Comparison of ENCODE assay signal across 12 cellular contexts in the genomic region with DNA sequence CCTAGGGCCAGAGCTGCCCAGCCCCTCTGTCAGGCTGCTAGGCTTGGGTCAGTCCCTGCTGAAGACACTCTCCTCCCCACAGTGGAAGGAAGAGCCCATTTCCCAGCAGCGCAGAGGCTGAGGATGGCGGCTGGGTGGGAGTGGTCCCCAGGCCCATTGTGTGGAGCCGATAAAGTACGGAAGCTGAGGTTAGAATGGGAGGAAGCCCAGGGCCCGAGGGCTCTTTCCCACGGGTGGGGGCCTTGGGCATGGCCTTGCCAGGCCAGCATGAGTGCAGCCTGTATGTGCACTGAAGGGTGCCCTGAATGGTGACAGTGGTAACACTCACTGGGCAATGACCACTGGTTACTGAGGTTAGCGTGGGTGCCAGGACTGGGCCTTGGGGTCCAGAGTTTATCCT.
DNase-seq lines count a peak whose midpoint lies in the region; ATAC-seq and TF ChIP-seq lines count a peak whose summit lies in the region.
"Had no signal": no experiment of that assay in that cellular context is flagged by ENCODE, and none has a peak within 500 bp of the region (broad histone marks: within the 10 kb centered on the region; RNA-seq: fewer than 3 reads in every experiment).

No MANE protein-coding gene starts in this region.

- H3K4me1 ChIP-seq in esophagus squamous epithelium (peaks cover 18 to 91% (median 52%) of the 10 kb centered on the region in 3 donors), neuronal stem cell (ENCODE audit: control insufficient read depth in 2 of 2, insufficient read depth in 1 of 2, low read depth in 1 of 2, low read length in 2 of 2) (peaks cover 12 to 33% of the 10 kb centered on the region in 2 donors)

- no peaks in the 10 kb centered on the region for H3K79me1 ChIP-seq in neuronal stem cell (ENCODE audit: low read depth, low read length)

- H3K4ac ChIP-seq in neuronal stem cell (ENCODE audit: low read length), result no peak overlapping the region

- no peak overlapping the region for H2BK12ac ChIP-seq in neuronal stem cell (ENCODE audit: low read length)

- H3K27ac ChIP-seq in esophagus squamous epithelium (peak overlapping the region in 3 of 4 donors; percentile 26 to 67 (median 50)), neuronal stem cell (replicated peaks; ENCODE audit: low read length) (no peak overlapping the region)
- H3K27ac ChIP-seq: ovary had no signal

- H3K9me3 Mint-ChIP-seq in stimulated activated naive CD8-positive, alpha-beta T cell treated with anti-CD3 and anti-CD28 coated beads, Interleukin-15, amount 100 ng/mL, for 72 hours, result no peaks in the 10 kb centered on the region

- no peaks in the 10 kb centered on the region for H3K27me3 Mint-ChIP-seq in stimulated activated naive CD8-positive, alpha-beta T cell treated with anti-CD3 and anti-CD28 coated beads, Interleukin-15, amount 100 ng/mL, for 72 hours

- peaks cover 79% of the 10 kb centered on the region for H3K4me1 Mint-ChIP-seq in stimulated activated naive CD8-positive, alpha-beta T cell treated with anti-CD3 and anti-CD28 coated beads, Interleukin-15, amount 100 ng/mL, for 72 hours

- H2AFZ ChIP-seq in neuronal stem cell (ENCODE audit: low read length), result peak overlapping the region; percentile 73

- peak overlapping the region; percentile 30 for H2AK5ac ChIP-seq in neuronal stem cell (ENCODE audit: low read depth, low read length)

- peaks cover 0 to 20% (median 0%) of the 10 kb centered on the region in 3 donors for H3K36me3 ChIP-seq in esophagus squamous epithelium
- H3K36me3 ChIP-seq in neuronal stem cell (replicated peaks in 1 of 2; ENCODE audit: control insufficient read depth in 2 of 2, insufficient read depth in 2 of 2, low read length in 2 of 2), result peaks cover 1 to 2% of the 10 kb centered on the region in 2 donors
- H3K36me3 ChIP-seq: ovary had no signal

- no peak overlapping the region for H3K14ac ChIP-seq in neuronal stem cell (ENCODE audit: low read length)

- no peak overlapping the region for H2BK120ac ChIP-seq in neuronal stem cell (ENCODE audit: low read depth, low read length)

- no peak for ATAC-seq in stimulated activated naive CD8-positive, alpha-beta T cell treated with anti-CD3 and anti-CD28 coated beads, Interleukin-15, amount 100 ng/mL, for 72 hours
- ATAC-seq in stimulated activated naive CD8-positive, alpha-beta T cell treated with anti-CD3 and anti-CD28 coated beads, Interleukin-15, Interleukin-2, amounts not matched to agents 100 U/mL and 50 U/mL, for 24 hours, result no peak
- no peak for ATAC-seq in GM21825 (IDR thresholded peaks at IDR 0.05; ENCODE audit: unreplicated experiment)

- TF ChIP-seq CTCF in esophagus squamous epithelium (IDR thresholded peaks at IDR 0.05), result no peak

- TF ChIP-seq POLR2A in esophagus squamous epithelium (IDR thresholded peaks at IDR 0.05), result no peak

- no peak overlapping the region for H4K8ac ChIP-seq in neuronal stem cell (ENCODE audit: low read depth, low read length)

- no peak overlapping the region for H2BK5ac ChIP-seq in neuronal stem cell (ENCODE audit: low read length)

- no peak overlapping the region for H4K91ac ChIP-seq in neuronal stem cell (ENCODE audit: low read depth, low read length, poor library complexity)

- no peak overlapping the region for H3K23ac ChIP-seq in neuronal stem cell (ENCODE audit: low read depth, low read length, poor library complexity)

- no peak overlapping the region for H3K4me2 ChIP-seq in neuronal stem cell (ENCODE audit: insufficient read depth, low read length, poor library complexity, severe bottlenecking)

- 70% methylated on average over 2 of the region's 7 CpGs; no CpG with 5 or more reads in 1 of the 2 donors for WGBS in esophagus squamous epithelium, 2 donors
- WGBS in neuronal stem cell (ENCODE audit: extremely low coverage in 2 of 2, insufficient read length in 2 of 2, insufficient replicate concordance in 1 of 2), 2 donors, result no CpG with 5 or more reads among the region's 7 CpGs

- H3K9me3 ChIP-seq in esophagus squamous epithelium (no peaks in the 10 kb centered on the region), neuronal stem cell (replicated peaks in 1 of 2; ENCODE audit: control insufficient read depth in 2 of 2, insufficient read depth in 1 of 2, low read depth in 1 of 2, low read length in 2 of 2) (no peaks in the 10 kb centered on the region)
- H3K9me3 ChIP-seq: ovary had no signal

- no peaks in the 10 kb centered on the region for H3K27me3 ChIP-seq in esophagus squamous epithelium
- no peaks in the 10 kb centered on the region for H3K27me3 ChIP-seq in neuronal stem cell (ENCODE audit: control insufficient read depth in 3 of 3, insufficient read depth in 3 of 3, low read depth in 1 of 3, low read length in 3 of 3)
- H3K27me3 ChIP-seq: ovary had no signal

- no peak overlapping the region for H2BK15ac ChIP-seq in neuronal stem cell (ENCODE audit: low read length)

- no peak overlapping the region for H3K4me3 Mint-ChIP-seq in stimulated activated naive CD8-positive, alpha-beta T cell treated with anti-CD3 and anti-CD28 coated beads, Interleukin-15, amount 100 ng/mL, for 72 hours

- no peak overlapping the region for H3K9ac ChIP-seq in neuronal stem cell (ENCODE audit: low read depth, low read length, poor library complexity)

- no peak for DNase-seq in stimulated activated naive CD8-positive, alpha-beta T cell treated with anti-CD3 and anti-CD28 coated beads, Interleukin-15, amount 100 ng/mL, for 72 hours
- DNase-seq in stimulated activated naive CD8-positive, alpha-beta T cell treated with anti-CD3 and anti-CD28 coated beads, Interleukin-15, Interleukin-2, amounts not matched to agents 100 U/mL and 50 U/mL, for 24 hours, result no peak
- DNase-seq in esophagus squamous epithelium (lab: John Stamatoyannopoulos, UW) (no peak), neuronal stem cell (ENCODE audit: low spot score) (no peak), SHP77 (lab: John Stamatoyannopoulos, UW) (no peak), NOMO-1 treated with dmso at 0.1 percent for 144 hours (lab: John Stamatoyannopoulos, UW; ENCODE audit: unreplicated experiment) (no peak), NCI-H748 treated with DMSO at 0.1 percent for 48 hours (lab: John Stamatoyannopoulos, UW) (no peak)
- DNase-seq: activated gamma-delta T cell treated with Interleukin-2 at 50 U/mL for 16 hours; left colon; stimulated activated CD4-positive, alpha-beta T cell treated with anti-CD3 and anti-CD28 coated beads, Interleukin-4, amount 100 ng/mL, for 1 hour had no signal

- H3K27ac Mint-ChIP-seq in stimulated activated naive CD8-positive, alpha-beta T cell treated with anti-CD3 and anti-CD28 coated beads, Interleukin-15, amount 100 ng/mL, for 72 hours, result peak overlapping the region; percentile 60 to 76

- intact Hi-C loops in esophagus squamous epithelium (cut with DNase I), result loop anchor here (5.0 kb wide), 1 partner anchor 132 kb away; no protein-coding TSS in a partner anchor

- no peak overlapping the region for H3K4me3 ChIP-seq in esophagus squamous epithelium
- no peak overlapping the region for H3K4me3 ChIP-seq in neuronal stem cell (ENCODE audit: low read length in 2 of 2)
- H3K4me3 ChIP-seq: ovary had no signal

- peak overlapping the region; percentile 45 for H3K18ac ChIP-seq in neuronal stem cell (ENCODE audit: low read length)
